22 cellular contexts compared by ENCODE assay signal in the genomic region with DNA sequence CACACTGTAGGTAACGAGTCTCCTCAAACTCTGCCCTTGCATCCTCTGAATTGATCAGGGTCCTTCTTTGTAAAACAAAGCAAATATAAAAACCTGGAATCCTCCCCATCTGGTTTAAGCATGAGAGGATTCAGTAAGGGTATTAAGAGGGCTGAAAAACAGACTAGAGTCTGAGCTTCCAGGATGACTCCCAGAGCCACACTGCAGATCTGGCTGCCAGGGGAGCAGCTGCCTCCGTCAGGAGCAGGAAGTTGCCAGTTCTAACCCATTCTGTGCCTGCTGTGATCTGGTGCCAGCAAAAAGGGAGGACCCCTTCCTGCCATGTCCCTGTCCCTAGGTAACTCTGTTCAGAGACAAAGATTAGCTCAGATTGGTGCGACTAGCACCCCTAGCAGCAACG. TPM values are rescaled to one million over a fixed set of nuclear protein-coding genes. Genes with fewer than 3 reads are reported as not detected.
DNase-seq lines count a peak whose midpoint lies in the region; ATAC-seq, FAIRE-seq and TF ChIP-seq lines count a peak whose summit lies in the region.
"Had no signal": no experiment of that assay in that cellular context is flagged by ENCODE, and none has a peak within 500 bp of the region (broad histone marks: within the 10 kb centered on the region; RNA-seq: fewer than 3 reads in every experiment).

No MANE protein-coding gene starts in this region.

- H2AFZ ChIP-seq in GM23338 (peak overlapping the region; percentile 89), astrocyte (ENCODE audit: low read depth, low read length) (no peak overlapping the region), trophoblast cell (ENCODE audit: insufficient read depth, low read length, poor library complexity) (no peak overlapping the region)

- no peak overlapping the region for H4K91ac ChIP-seq in trophoblast cell (ENCODE audit: low read depth, low read length)

- no peaks in the 10 kb centered on the region for H3K36me3 Mint-ChIP-seq in GM23338 (ENCODE audit: low read depth)
- H3K36me3 Mint-ChIP-seq in astrocyte (ENCODE audit: low read depth, unreplicated experiment), result no peaks in the 10 kb centered on the region
- H3K36me3 Mint-ChIP-seq: CD8-positive, alpha-beta T cell; memory B cell; naive thymus-derived CD4-positive, alpha-beta T cell; stimulated activated effector memory CD8-positive, alpha-beta T cell treated with anti-CD3 and anti-CD28 coated beads, Interleukin-12 subunit alpha, Interleukin-12 subunit beta, amount 100 ng/mL, for 72 hours had no signal

- H3K4me3 ChIP-seq in GM23338 (no peak overlapping the region), astrocyte (ENCODE audit: insufficient read depth, low read depth, low read length) (no peak overlapping the region), trophoblast cell (ENCODE audit: low read depth, low read length) (no peak overlapping the region)
- H3K4me3 ChIP-seq: gastroesophageal sphincter, thoracic aorta had no signal

- H3K4me1 Mint-ChIP-seq in GM23338 (peaks cover 14% of the 10 kb centered on the region), astrocyte (ENCODE audit: low read depth, unreplicated experiment) (peaks cover 7% of the 10 kb centered on the region)
- H3K4me1 Mint-ChIP-seq: memory B cell; naive thymus-derived CD4-positive, alpha-beta T cell; stimulated activated effector memory CD8-positive, alpha-beta T cell treated with anti-CD3 and anti-CD28 coated beads, Interleukin-12 subunit alpha, Interleukin-12 subunit beta, amount 100 ng/mL, for 72 hours had no signal

- no peak; the same call in 2 of the 3 replicates for ATAC-seq in GM23338
- ATAC-seq in GM18502 (IDR thresholded peaks at IDR 0.05; ENCODE audit: poor library complexity, unreplicated experiment), result no peak
- ATAC-seq: activated T-cell treated with anti-CD3 and anti-CD28 coated beads, Interleukin-2, amount 50 U/mL, for 72 hours; CD8-positive, alpha-beta T cell; gastroesophageal sphincter; naive thymus-derived CD4-positive, alpha-beta T cell; stimulated activated effector memory CD8-positive, alpha-beta T cell treated with anti-CD3 and anti-CD28 coated beads, Interleukin-12 subunit alpha, Interleukin-12 subunit beta, amount 100 ng/mL, for 72 hours had no signal

- peak overlapping the region; percentile 67 for H2BK12ac ChIP-seq in trophoblast cell (ENCODE audit: low read length)

- no peaks in the 10 kb centered on the region for H3K9me3 ChIP-seq in astrocyte (ENCODE audit: insufficient read depth, low read depth, low read length)
- no peaks in the 10 kb centered on the region for H3K9me3 ChIP-seq in trophoblast cell (ENCODE audit: insufficient read depth, low read depth, low read length)
- H3K9me3 ChIP-seq: gastroesophageal sphincter, thoracic aorta had no signal

- H2AK5ac ChIP-seq in trophoblast cell (ENCODE audit: low read length), result no peak overlapping the region

- H3K27me3 ChIP-seq in GM23338 (ENCODE audit: insufficient read depth) (0 out of 2 replicates have a peak, but pooled peaks cover 1% of the 10 kb centered on the region), astrocyte (ENCODE audit: insufficient read depth, low read length) (no peaks in the 10 kb centered on the region), trophoblast cell (ENCODE audit: insufficient read depth, low read length) (no peaks in the 10 kb centered on the region)
- H3K27me3 ChIP-seq: gastroesophageal sphincter had no signal

- H3K4me2 ChIP-seq in GM23338 (peak overlapping the region; percentile 32; the same call in 1 of the 2 replicates), astrocyte (ENCODE audit: low read length) (peak overlapping the region; percentile 56), trophoblast cell (ENCODE audit: low read length) (no peak overlapping the region)

- H3K9me3 Mint-ChIP-seq in GM23338, result no peaks in the 10 kb centered on the region
- H3K9me3 Mint-ChIP-seq in astrocyte (ENCODE audit: unreplicated experiment), result no peaks in the 10 kb centered on the region
- H3K9me3 Mint-ChIP-seq: activated T-cell treated with anti-CD3 and anti-CD28 coated beads, Interleukin-2, amount 50 U/mL, for 72 hours; CD8-positive, alpha-beta T cell; memory B cell; naive thymus-derived CD4-positive, alpha-beta T cell; stimulated activated effector memory CD8-positive, alpha-beta T cell treated with anti-CD3 and anti-CD28 coated beads, Interleukin-12 subunit alpha, Interleukin-12 subunit beta, amount 100 ng/mL, for 72 hours had no signal

- no peak overlapping the region for H3K4ac ChIP-seq in trophoblast cell (ENCODE audit: low read depth, low read length)

- H3K4me3 Mint-ChIP-seq in GM23338, result no peak overlapping the region
- H3K4me3 Mint-ChIP-seq in astrocyte (ENCODE audit: unreplicated experiment), result no peak overlapping the region
- H3K4me3 Mint-ChIP-seq: activated T-cell treated with anti-CD3 and anti-CD28 coated beads, Interleukin-2, amount 50 U/mL, for 72 hours; CD8-positive, alpha-beta T cell; memory B cell; naive thymus-derived CD4-positive, alpha-beta T cell; stimulated activated effector memory CD8-positive, alpha-beta T cell treated with anti-CD3 and anti-CD28 coated beads, Interleukin-12 subunit alpha, Interleukin-12 subunit beta, amount 100 ng/mL, for 72 hours had no signal

- H3K9me2 ChIP-seq in GM23338 (ENCODE audit: insufficient read depth), result 0 out of 2 replicates have a peak, but pooled peaks cover 5% of the 10 kb centered on the region

- TF ChIP-seq CTCF in GM23338 (conservative IDR thresholded peaks at IDR 0.05; ENCODE audit: low read depth in 2 of 2) (no peak), astrocyte (IDR thresholded peaks at IDR 0.05; ENCODE audit: insufficient read depth, low read depth, low read length) (no peak)

- H3K79me1 ChIP-seq in trophoblast cell (ENCODE audit: low read length), result peaks cover 15% of the 10 kb centered on the region

- no peak overlapping the region for H3K18ac ChIP-seq in trophoblast cell (ENCODE audit: low read length)

- no peak overlapping the region for H2BK5ac ChIP-seq in trophoblast cell (ENCODE audit: low read depth, low read length, poor library complexity)

- no peak overlapping the region for H4K12ac ChIP-seq in trophoblast cell (ENCODE audit: low read depth, low read length)

- H4K8ac ChIP-seq in trophoblast cell (ENCODE audit: low read depth, low read length), result no peak overlapping the region

- H3K14ac ChIP-seq in trophoblast cell (ENCODE audit: low read length), result no peak overlapping the region

- H2BK120ac ChIP-seq in trophoblast cell (ENCODE audit: insufficient read depth, low read length, poor library complexity), result no peak overlapping the region

- DNase-seq in NCI-H2171 treated with DMSO at 0.1 percent for 48 hours (lab: John Stamatoyannopoulos, UW), result peak; percentile 20
- no peak for DNase-seq in NCI-H2171 (lab: John Stamatoyannopoulos, UW)
- DNase-seq in GM23338 (ENCODE audit: low spot score), result no peak
- no peak for DNase-seq in astrocyte (ENCODE audit: low read depth)
- DNase-seq in trophoblast cell, result no peak
- no peak for DNase-seq in HuH-7.5 (ENCODE audit: low spot score)
- no peak for DNase-seq in epidermal melanocyte (ENCODE audit: insufficient read length, low spot score)
- DNase-seq: activated naive CD4-positive, alpha-beta T cell treated with anti-CD3 and anti-CD28 coated beads, Interleukin-2, amount 50 U/mL, for 16 hours; activated T-cell treated with anti-CD3 and anti-CD28 coated beads, Interleukin-2, amount 50 U/mL, for 72 hours; anterior cingulate cortex; CD8-positive, alpha-beta T cell; erythroblast; kidney glomerular epithelial cell; naive thymus-derived CD4-positive, alpha-beta T cell; NCI-H1417 treated with DMSO at 0.1 percent for 48 hours; NCI-H345; RPMI8226 had no signal

- H3K9ac ChIP-seq in astrocyte (ENCODE audit: low read length) (no peak overlapping the region), trophoblast cell (ENCODE audit: low read length) (no peak overlapping the region)

- H3K4me1 ChIP-seq in GM23338 (ENCODE audit: insufficient read depth), result peaks cover 19% of the 10 kb centered on the region
- peaks cover 43% of the 10 kb centered on the region for H3K4me1 ChIP-seq in astrocyte (ENCODE audit: insufficient read depth, low read length)
- peaks cover 18 to 24% of the 10 kb centered on the region in 2 experiments for H3K4me1 ChIP-seq in trophoblast cell (ENCODE audit: control insufficient read depth in 1 of 2, insufficient read depth in 2 of 2, low read length in 2 of 2)

- no peaks in the 10 kb centered on the region for H3F3A ChIP-seq in GM23338 (replicated peaks; ENCODE audit: low read depth)

- H3K27ac Mint-ChIP-seq in GM23338 (no peak overlapping the region), astrocyte (ENCODE audit: unreplicated experiment) (no peak overlapping the region)
- H3K27ac Mint-ChIP-seq: activated T-cell treated with anti-CD3 and anti-CD28 coated beads, Interleukin-2, amount 50 U/mL, for 72 hours; CD8-positive, alpha-beta T cell; memory B cell; naive thymus-derived CD4-positive, alpha-beta T cell; stimulated activated effector memory CD8-positive, alpha-beta T cell treated with anti-CD3 and anti-CD28 coated beads, Interleukin-12 subunit alpha, Interleukin-12 subunit beta, amount 100 ng/mL, for 72 hours had no signal

- H3K36me3 ChIP-seq in GM23338 (ENCODE audit: insufficient read depth) (no peaks in the 10 kb centered on the region), astrocyte (ENCODE audit: insufficient read depth, low read length) (no peaks in the 10 kb centered on the region), trophoblast cell (ENCODE audit: control insufficient read depth in 1 of 2, insufficient read depth in 2 of 2, low read length in 2 of 2) (no peaks in the 10 kb centered on the region)
- H3K36me3 ChIP-seq: gastroesophageal sphincter, thoracic aorta had no signal

- no peak for FAIRE-seq in astrocyte (lab: Jason Lieb, UNC)

- no peaks in the 10 kb centered on the region for H4K20me1 ChIP-seq in GM23338 (replicated peaks; ENCODE audit: insufficient read depth)
- no peaks in the 10 kb centered on the region for H4K20me1 ChIP-seq in astrocyte (ENCODE audit: insufficient read depth, low read length)

- H3K23ac ChIP-seq in trophoblast cell (ENCODE audit: low read length), result no peak overlapping the region

- WGBS in trophoblast cell (ENCODE audit: extremely low coverage, insufficient coverage, insufficient read length), result no CpG with 5 or more reads among the region's 4 CpGs

- H3K79me2 ChIP-seq in GM23338 (replicated peaks; ENCODE audit: insufficient read depth), result no peaks in the 10 kb centered on the region
- no peaks in the 10 kb centered on the region for H3K79me2 ChIP-seq in astrocyte (ENCODE audit: insufficient read depth, low read length)
- no peaks in the 10 kb centered on the region for H3K79me2 ChIP-seq in trophoblast cell (ENCODE audit: control insufficient read depth, insufficient read depth, low read length, poor library complexity)

- H3K27me3 Mint-ChIP-seq in GM23338 (ENCODE audit: insufficient read depth, low read depth, poor library complexity) (peaks cover 8% of the 10 kb centered on the region), astrocyte (ENCODE audit: low read depth, unreplicated experiment) (peaks cover 7% of the 10 kb centered on the region)
- H3K27me3 Mint-ChIP-seq: memory B cell had no signal

- H3K27ac ChIP-seq in GM23338 (ENCODE audit: low read depth), result no peak overlapping the region
- H3K27ac ChIP-seq in astrocyte (ENCODE audit: low read depth, low read length), result no peak overlapping the region
- no peak overlapping the region for H3K27ac ChIP-seq in trophoblast cell (ENCODE audit: low read depth, low read length)
- H3K27ac ChIP-seq: gastroesophageal sphincter, thoracic aorta had no signal

RNA-seq across cellular contexts. Expression of a gene that starts 27.5 kb away (rescaled TPM):
- 1.0 and 1.6 TPM in 2 replicates for total RNA-seq in GM23338 (2014; rRNA removed; shearing (Covaris generic))
- polyA plus RNA-seq in GM23338 (2016; fragmentation: Nextera tagmentation; extraction: Ambion mirVana), result 1.3 and 1.4 TPM in 2 replicates
- total RNA-seq in astrocyte, result 2.9 and 4.6 TPM in 2 replicates
- 22.0 and 22.1 TPM in 2 replicates for polyA plus RNA-seq in trophoblast cell (2013)
- total RNA-seq: activated T-cell treated with anti-CD3 and anti-CD28 coated beads, Interleukin-2, amount 50 U/mL, for 72 hours; CD8-positive, alpha-beta T cell; naive thymus-derived CD4-positive, alpha-beta T cell had no signal
- polyA plus RNA-seq: naive thymus-derived CD4-positive, alpha-beta T cell had no signal
